In the genomic region with DNA sequence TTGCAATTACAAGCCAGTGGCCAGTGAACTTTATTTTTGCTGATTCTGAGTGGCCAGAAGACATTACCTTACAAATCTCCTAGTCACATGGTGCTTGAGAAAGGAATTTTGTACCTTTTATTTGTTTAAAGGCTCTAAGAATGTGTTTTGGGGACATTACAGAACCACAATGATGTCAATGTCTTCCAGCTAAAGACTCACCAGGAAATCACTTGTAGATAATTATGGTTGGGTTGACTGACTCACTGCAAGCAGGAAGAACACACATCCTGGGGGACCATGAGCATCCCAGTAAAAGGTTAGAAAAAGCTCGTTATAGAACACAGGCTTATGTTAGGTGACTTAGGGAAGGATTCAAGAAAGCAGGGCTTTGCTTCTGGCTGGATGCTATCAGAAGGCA, we compare ENCODE assay signal across 17 cellular contexts.
A peak's percentile ranks its signal among the peaks of the same experiment; 100 is the strongest.
DNase-seq lines count a peak whose midpoint lies in the region; ATAC-seq and TF ChIP-seq lines count a peak whose summit lies in the region.
"Had no signal": no experiment of that assay in that cellular context is flagged by ENCODE, and none has a peak within 500 bp of the region (broad histone marks: within the 10 kb centered on the region; RNA-seq: fewer than 3 reads in every experiment).

No MANE protein-coding gene starts in this region.

- peak; percentile 72 for DNase-seq in Caki2 (ENCODE audit: low read depth)
- DNase-seq in M059J (ENCODE audit: low read depth): peak; percentile 93
- DNase-seq in astrocyte of the spinal cord (ENCODE audit: low read depth, low spot score): peak; percentile 82
- DNase-seq in kidney tubule cell (ENCODE audit: low spot score): peak; percentile 96
- no peak for DNase-seq in effector memory CD4-positive, alpha-beta T cell
- DNase-seq in glutamatergic neuron: no peak
- DNase-seq in stimulated activated CD4-positive, alpha-beta T cell treated with anti-CD3 and anti-CD28 coated beads, Interleukin-2, amount 100 ng/mL, for 48 hours: no peak
- DNase-seq: CD4-positive, alpha-beta memory T cell; left lung; NCI-H1417; NCI-H2227 treated with DMSO at 0.1 percent for 48 hours; pancreas; spleen had no signal

- no peak overlapping the region for H3K4me3 Mint-ChIP-seq in glutamatergic neuron (ENCODE audit: unreplicated experiment)
- H3K4me3 Mint-ChIP-seq: CD4-positive, alpha-beta memory T cell had no signal

- no peaks in the 10 kb centered on the region for H3K4me1 Mint-ChIP-seq in glutamatergic neuron (ENCODE audit: low read depth, unreplicated experiment)

- no peak overlapping the region for H3K27ac ChIP-seq in effector memory CD4-positive, alpha-beta T cell (ENCODE audit: insufficient read depth, low read length, poor library complexity, severe bottlenecking)
- H3K27ac ChIP-seq: hepatocyte, left lung, pancreas, SK-N-MC, spleen had no signal

- H3K27me3 ChIP-seq in effector memory CD4-positive, alpha-beta T cell (replicated peaks; ENCODE audit: control insufficient read depth, insufficient read depth, low read length, poor library complexity, severe bottlenecking): no peaks in the 10 kb centered on the region
- H3K27me3 ChIP-seq: hepatocyte, left lung had no signal

- no peaks in the 10 kb centered on the region for H3K9me3 ChIP-seq in effector memory CD4-positive, alpha-beta T cell (ENCODE audit: control insufficient read depth, low read length)
- H3K9me3 ChIP-seq: left lung, pancreas had no signal

- no peaks in the 10 kb centered on the region for H3K36me3 Mint-ChIP-seq in glutamatergic neuron (ENCODE audit: unreplicated experiment)
- H3K36me3 Mint-ChIP-seq: CD4-positive, alpha-beta memory T cell had no signal

- no peaks in the 10 kb centered on the region for H3K4me1 ChIP-seq in effector memory CD4-positive, alpha-beta T cell (ENCODE audit: control insufficient read depth, insufficient read depth, low read length, poor library complexity, severe bottlenecking)
- H3K4me1 ChIP-seq: left lung, pancreas, spleen had no signal

- H3K9me3 Mint-ChIP-seq in glutamatergic neuron (ENCODE audit: unreplicated experiment): no peaks in the 10 kb centered on the region

- no peak overlapping the region for H3K27ac Mint-ChIP-seq in glutamatergic neuron (ENCODE audit: unreplicated experiment)
- H3K27ac Mint-ChIP-seq: activated naive CD4-positive, alpha-beta T cell treated with anti-CD3 and anti-CD28 coated beads, Interleukin-2, amount 50 U/mL, for 72 hours had no signal

- H3K27me3 Mint-ChIP-seq in glutamatergic neuron (ENCODE audit: unreplicated experiment): no peaks in the 10 kb centered on the region
- H3K27me3 Mint-ChIP-seq: CD4-positive, alpha-beta memory T cell had no signal

- H3K4me3 ChIP-seq in astrocyte of the spinal cord (ENCODE audit: low read depth, low read length): no peak overlapping the region
- no peak overlapping the region for H3K4me3 ChIP-seq in effector memory CD4-positive, alpha-beta T cell (ENCODE audit: insufficient read depth, low read depth, low read length, poor library complexity, severe bottlenecking)
- H3K4me3 ChIP-seq: hepatocyte, left lung, pancreas, SK-N-MC, spleen had no signal

- TF ChIP-seq CTCF in astrocyte of the spinal cord (IDR thresholded peaks at IDR 0.05; ENCODE audit: low read depth, low read length): no peak
- no peak for TF ChIP-seq CTCF in glutamatergic neuron (IDR thresholded peaks at IDR 0.05; ENCODE audit: partially characterized antibody, unreplicated experiment)

- in situ Hi-C loops in Caki2 (cut with HindIII; ENCODE audit: low pct_unique_long_range_greater_than_20kb, low sequenced_read_pairs): no loop called here
- in situ Hi-C loops in astrocyte of the spinal cord (cut with HindIII; ENCODE audit: low sequenced_read_pairs): no loop called here

- ATAC-seq in GM18861 (IDR thresholded peaks at IDR 0.05; ENCODE audit: unreplicated experiment): no peak
- ATAC-seq: left lung, pancreas had no signal

- no peaks in the 10 kb centered on the region for H3K36me3 ChIP-seq in effector memory CD4-positive, alpha-beta T cell (ENCODE audit: control insufficient read depth, insufficient read depth, low read length)
- H3K36me3 ChIP-seq: left lung, pancreas, spleen had no signal

Comparison
In these comparisons a context has a peak if more than half of its experiments do, and no peak if none do; other contexts are left out.
1. DNase-seq: peak in Caki2 (single experiment), M059J (single experiment), astrocyte of the spinal cord (single experiment) and kidney tubule cell (single experiment); none in effector memory CD4-positive, alpha-beta T cell (0 of 3), glutamatergic neuron (single experiment) and stimulated activated CD4-positive, alpha-beta T cell treated with anti-CD3 and anti-CD28 coated beads, Interleukin-2, amount 100 ng/mL, for 48 hours (0 of 2).